28 cellular contexts compared by ENCODE assay signal in the genomic region with DNA sequence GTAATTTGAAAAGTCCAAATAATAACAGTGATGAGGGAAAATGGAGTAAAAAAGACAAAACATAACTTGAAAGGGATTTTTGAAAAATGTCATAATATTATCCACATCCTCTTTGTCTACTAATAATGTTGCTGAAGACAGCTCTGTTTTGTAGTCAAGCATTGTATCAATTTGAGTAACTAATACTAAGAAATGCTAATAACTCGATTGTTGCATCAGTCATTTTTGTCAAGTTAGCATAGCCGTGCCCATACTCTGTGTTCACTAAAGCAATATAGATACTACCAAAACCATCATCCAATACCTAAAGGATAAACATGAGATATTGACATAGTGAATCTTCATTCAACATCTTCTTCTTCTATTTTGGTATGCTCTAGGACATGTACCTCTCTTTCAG. TPM values are rescaled to one million over a fixed set of nuclear protein-coding genes. Genes with fewer than 3 reads are reported as not detected.
DNase-seq lines count a peak whose midpoint lies in the region; ATAC-seq and TF ChIP-seq lines count a peak whose summit lies in the region.
"Had no signal": no experiment of that assay in that cellular context is flagged by ENCODE, and none has a peak within 500 bp of the region (broad histone marks: within the 10 kb centered on the region; RNA-seq: fewer than 3 reads in every experiment).

No MANE protein-coding gene starts in this region.

- peaks cover 0 to 8% (median 0%) of the 10 kb centered on the region in 3 donors for H3K36me3 Mint-ChIP-seq in immature natural killer cell
- H3K36me3 Mint-ChIP-seq: WTC11 had no signal

- TF ChIP-seq CTCF in GM12865 (IDR thresholded peaks at IDR 0.05; ENCODE audit: insufficient read depth, low read depth, low read length, missing control alignments) (no peak), GM13977 (IDR thresholded peaks at IDR 0.05; ENCODE audit: extremely low read depth, insufficient read depth, missing control alignments) (no peak)

- ATAC-seq in GM19035 (IDR thresholded peaks at IDR 0.05; ENCODE audit: unreplicated experiment) (peak; percentile 54), HG02798 (IDR thresholded peaks at IDR 0.05; ENCODE audit: poor library complexity, unreplicated experiment) (peak; percentile 59), HG03378 (IDR thresholded peaks at IDR 0.05; ENCODE audit: unreplicated experiment) (peak; percentile 74), GM18909 (IDR thresholded peaks at IDR 0.05; ENCODE audit: poor library complexity, unreplicated experiment) (no peak)
- ATAC-seq: gastroesophageal sphincter, K562, mucosa of descending colon, WTC11 had no signal

- no peak overlapping the region for H3K4me3 Mint-ChIP-seq in immature natural killer cell
- H3K4me3 Mint-ChIP-seq: nephron progenitor cell, WTC11 had no signal

- no peak overlapping the region for H3K27ac Mint-ChIP-seq in immature natural killer cell
- H3K27ac Mint-ChIP-seq: nephron progenitor cell, WTC11 had no signal

- H3K4me3 ChIP-seq in GM12865 (ENCODE audit: low read depth, low read length): no peak overlapping the region
- H3K4me3 ChIP-seq: adrenal gland, coronary artery, gastroesophageal sphincter, K562, mucosa of descending colon, suprapubic skin had no signal

- H3K27me3 Mint-ChIP-seq in immature natural killer cell (ENCODE audit: low read depth in 3 of 3): no peaks in the 10 kb centered on the region

- H3K4me1 Mint-ChIP-seq in immature natural killer cell: peaks cover 0 to 5% of the 10 kb centered on the region in 2 donors
- H3K4me1 Mint-ChIP-seq: nephron progenitor cell had no signal

- no peaks in the 10 kb centered on the region for H3K9me3 Mint-ChIP-seq in immature natural killer cell
- H3K9me3 Mint-ChIP-seq: nephron progenitor cell, WTC11 had no signal

- peak; percentile 9 for DNase-seq in GM12865 (ENCODE audit: low read depth)
- DNase-seq in GM13977 (ENCODE audit: low spot score): no peak
- DNase-seq in kidney glomerular epithelial cell (lab: John Stamatoyannopoulos, UW): no peak
- DNase-seq in immature natural killer cell: no peak
- DNase-seq: activated CD8-positive, alpha-beta memory T cell treated with anti-CD3 and anti-CD28 coated beads, Interleukin-2, amount 50 U/mL, for 48 hours; activated gamma-delta T cell; adrenal gland; DND-41; hypothalamus; islet precursor cell; MM.1S; mucosa of descending colon; NCI-H146; NCI-H2171; NCI-H524 treated with DMSO at 0.1 percent for 48 hours; nephron progenitor cell; T1000 had no signal

- in situ Hi-C loops in GM13977 (cut with MboI; ENCODE audit: low pct_unique_long_range_greater_than_20kb, low sequenced_read_pairs, unreplicated experiment): no loop called here

RNA-seq across cellular contexts. Expression of gene PDC, which starts 17.3 kb away (rescaled TPM):
- polyA plus RNA-seq in immature natural killer cell: not detected
- polyA plus RNA-seq: adrenal gland, BJ, H1, K562 had no signal
